Comparison of ENCODE assay signal across 14 cellular contexts in genomic region chr9:93517331-93517730, GRCh38.
"Had no signal": no experiment of that assay in that cellular context is flagged by ENCODE, and none has a peak within 500 bp of the region (broad histone marks: within the 10 kb centered on the region; RNA-seq: fewer than 3 reads in every experiment).

No MANE protein-coding gene starts in this region.

- H3K27me3 Mint-ChIP-seq: activated CD4-positive, alpha-beta memory T cell treated with anti-CD3 and anti-CD28 coated beads, Interleukin-2, amount 10 ng/mL, durations not matched to agents 7 days and 5 days; stimulated activated naive B cell treated with anti-CD40 and anti-IgM and Interleukin-4, amounts not matched to agents 10 μg/mL and 1 μg/mL and 100 μg/mL, for 72 hours had no signal

- H3K27me3 ChIP-seq: esophagus squamous epithelium, spleen, transverse colon had no signal

- DNase-seq: activated CD4-positive, alpha-beta memory T cell treated with anti-CD3 and anti-CD28 coated beads, Interleukin-2, amount 10 ng/mL, durations not matched to agents 7 days and 5 days; activated CD4-positive, alpha-beta T cell treated with anti-CD3 and anti-CD28 coated beads for 1 hour; activated effector memory CD4-positive, alpha-beta T cell treated with anti-CD3 and anti-CD28 coated beads, Interleukin-2, amount 50 U/mL, for 16 hours; esophagus squamous epithelium; hypothalamus; midbrain; posterior cingulate gyrus; right cardiac atrium; spleen; stimulated activated CD4-positive, alpha-beta T cell treated with anti-CD3 and anti-CD28 coated beads, Interleukin-1b, Interleukin-23, amount 100 ng/mL, for 48 hours; stimulated activated naive B cell treated with anti-CD40 and anti-IgM and Interleukin-4, amounts not matched to agents 10 μg/mL and 1 μg/mL and 100 μg/mL, for 72 hours; substantia nigra; transverse colon had no signal

- H3K4me1 ChIP-seq: transverse colon had no signal

- H3K27ac ChIP-seq: esophagus squamous epithelium, spleen, transverse colon had no signal

- H3K9me3 ChIP-seq: esophagus squamous epithelium, spleen, transverse colon had no signal

- H3K27ac Mint-ChIP-seq: activated CD4-positive, alpha-beta memory T cell treated with anti-CD3 and anti-CD28 coated beads, Interleukin-2, amount 10 ng/mL, durations not matched to agents 7 days and 5 days; stimulated activated naive B cell treated with anti-CD40 and anti-IgM and Interleukin-4, amounts not matched to agents 10 μg/mL and 1 μg/mL and 100 μg/mL, for 72 hours had no signal

- H3K36me3 Mint-ChIP-seq: activated naive CD4-positive, alpha-beta T cell treated with anti-CD3 and anti-CD28 coated beads, Interleukin-2, amount 50 U/mL, for 72 hours had no signal

- ATAC-seq: activated naive CD4-positive, alpha-beta T cell treated with anti-CD3 and anti-CD28 coated beads, Interleukin-2, amount 50 U/mL, for 72 hours; right cardiac atrium; stimulated activated naive B cell treated with anti-CD40 and anti-IgM and Interleukin-4, amounts not matched to agents 10 μg/mL and 1 μg/mL and 100 μg/mL, for 72 hours had no signal

- H3K9me3 Mint-ChIP-seq: activated CD4-positive, alpha-beta memory T cell treated with anti-CD3 and anti-CD28 coated beads, Interleukin-2, amount 10 ng/mL, durations not matched to agents 7 days and 5 days; activated naive CD4-positive, alpha-beta T cell treated with anti-CD3 and anti-CD28 coated beads, Interleukin-2, amount 50 U/mL, for 72 hours; stimulated activated naive B cell treated with anti-CD40 and anti-IgM and Interleukin-4, amounts not matched to agents 10 μg/mL and 1 μg/mL and 100 μg/mL, for 72 hours had no signal

- H3K4me3 Mint-ChIP-seq: activated CD4-positive, alpha-beta memory T cell treated with anti-CD3 and anti-CD28 coated beads, Interleukin-2, amount 10 ng/mL, durations not matched to agents 7 days and 5 days; stimulated activated naive B cell treated with anti-CD40 and anti-IgM and Interleukin-4, amounts not matched to agents 10 μg/mL and 1 μg/mL and 100 μg/mL, for 72 hours had no signal

- H3K4me3 ChIP-seq: esophagus squamous epithelium, spleen, transverse colon had no signal
